Comparison of ENCODE assay signal across 17 cellular contexts in genomic region chr4:168527560-168527959, GRCh38. TPM values are rescaled to one million over a fixed set of nuclear protein-coding genes. Genes with fewer than 3 reads are reported as not detected.
DNase-seq lines count a peak whose midpoint lies in the region; ATAC-seq and TF ChIP-seq lines count a peak whose summit lies in the region.
"Had no signal": no experiment of that assay in that cellular context is flagged by ENCODE, and none has a peak within 500 bp of the region (broad histone marks: within the 10 kb centered on the region; RNA-seq: fewer than 3 reads in every experiment).

No MANE protein-coding gene starts in this region.

- H3K27me3 ChIP-seq in A673 (replicated peaks; ENCODE audit: insufficient read depth, low read depth, low read length, poor library complexity), result peaks cover 23% of the 10 kb centered on the region

- H3K9me3 ChIP-seq in A673 (ENCODE audit: low read depth, low read length, poor library complexity, severe bottlenecking), result no peaks in the 10 kb centered on the region
- no peaks in the 10 kb centered on the region for H3K9me3 ChIP-seq in T-helper 17 cell (ENCODE audit: control insufficient read depth, low read length, poor library complexity, severe bottlenecking)
- H3K9me3 ChIP-seq: Caco-2 had no signal

- no peak overlapping the region for H3K27ac ChIP-seq in A673 (ENCODE audit: low read depth, low read length, poor library complexity, severe bottlenecking)

- peaks cover 41% of the 10 kb centered on the region for H3K27me3 Mint-ChIP-seq in T-helper 17 cell
- H3K27me3 Mint-ChIP-seq in osteocyte (ENCODE audit: unreplicated experiment), result no peaks in the 10 kb centered on the region

- H3K4me3 ChIP-seq in A673 (ENCODE audit: low read depth, low read length, poor library complexity, severe bottlenecking), result no peak overlapping the region

- DNase-seq in A673 (ENCODE audit: low spot score), result peak; percentile 36
- DNase-seq in HK-2 (ENCODE audit: unreplicated experiment), result peak; percentile 18
- DNase-seq in T-helper 17 cell, result no peak
- DNase-seq in osteocyte (ENCODE audit: extremely low spot score, unreplicated experiment), result no peak
- no peak for DNase-seq in SKM-1 treated with dmso at 0.1 percent for 144 hours (lab: John Stamatoyannopoulos, UW; ENCODE audit: unreplicated experiment)
- no peak for DNase-seq in HuH-7.5 (ENCODE audit: low spot score)
- DNase-seq in activated CD4-positive, alpha-beta T cell treated with anti-CD3 and anti-CD28 coated beads, Interleukin-2, amount 50 U/mL, for 4 hours, result no peak
- DNase-seq: AML-193, Caco-2, DMS79 treated with DMSO at 0.1 percent for 48 hours, GF-D8, NCI-H1048, NCI-H146, NCI-H2107, NCI-H69 had no signal

- H3K36me3 Mint-ChIP-seq in T-helper 17 cell (ENCODE audit: low read depth) (peaks cover 2% of the 10 kb centered on the region), osteocyte (ENCODE audit: unreplicated experiment) (no peaks in the 10 kb centered on the region)

- intact Hi-C loops in A673 (cut with micrococcal nuclease; ENCODE audit: unreplicated experiment), result no loop called here

- H3K4me1 Mint-ChIP-seq in T-helper 17 cell, result no peaks in the 10 kb centered on the region
- peaks cover 41% of the 10 kb centered on the region for H3K4me1 Mint-ChIP-seq in osteocyte (ENCODE audit: unreplicated experiment)

- POLR2A ChIA-PET in A673 (lab: Charles Lee; ENCODE audit: low non-redundant PET), result no interaction called here

- peak overlapping the region; percentile 67 for H3K4me3 Mint-ChIP-seq in T-helper 17 cell
- H3K4me3 Mint-ChIP-seq in osteocyte (ENCODE audit: unreplicated experiment), result no peak overlapping the region

- H3K4me1 ChIP-seq in A673 (ENCODE audit: insufficient read depth, low read length, poor library complexity, severe bottlenecking), result no peaks in the 10 kb centered on the region
- H3K4me1 ChIP-seq: Caco-2 had no signal

- ATAC-seq in T-helper 17 cell (no peak), HG02610 (IDR thresholded peaks at IDR 0.05; ENCODE audit: unreplicated experiment) (no peak)
- ATAC-seq: Right ventricle myocardium inferior had no signal

- no TSS peak for BruUV-seq in A673 (replicated peaks; lab: Mats Ljungman, UMichigan)

- no peaks in the 10 kb centered on the region for H3K36me3 ChIP-seq in A673 (ENCODE audit: insufficient read depth, low read length, poor library complexity, severe bottlenecking)

- H3K27ac Mint-ChIP-seq in T-helper 17 cell (no peak overlapping the region), osteocyte (ENCODE audit: unreplicated experiment) (peak overlapping the region; percentile 73)

- CTCF ChIA-PET in A673 (lab: Charles Lee), result no interaction called here

- H3K9me3 Mint-ChIP-seq in osteocyte (ENCODE audit: unreplicated experiment), result no peaks in the 10 kb centered on the region

- no peak for TF ChIP-seq CTCF in A673 (conservative IDR thresholded peaks at IDR 0.05; ENCODE audit: low read depth, low read length)
- TF ChIP-seq CTCF in osteocyte (IDR thresholded peaks at IDR 0.05), result no peak

RNA-seq across cellular contexts. Expression of gene PALLD, which starts 30.7 kb away (rescaled TPM):
- total RNA-seq in A673 (2021), result 44.1 and 58.7 TPM in 2 replicates
- under 1 TPM; 0.26 to 0.67 TPM for total RNA-seq in T-helper 17 cell
- 396 and 397 TPM in 2 replicates for total RNA-seq in osteocyte

RNA-seq across cellular contexts. Expression of gene DDX60L, which starts 47.3 kb away (rescaled TPM):
- 8.6 and 9.8 TPM in 2 replicates for total RNA-seq in A673 (2021)
- 10 to 100 TPM; 42.2 to 45.3 TPM for total RNA-seq in T-helper 17 cell
- total RNA-seq in osteocyte, result 7.1 and 7.6 TPM in 2 replicates

Comparison
In these comparisons a context has a peak if more than half of its experiments do, and no peak if none do; other contexts are left out.
1. DNase-seq: peak in A673 (single experiment) and HK-2 (single experiment); none in T-helper 17 cell (0 of 3), osteocyte (single experiment), SKM-1 treated with dmso at 0.1 percent for 144 hours (single experiment), HuH-7.5 (single experiment) and activated CD4-positive, alpha-beta T cell treated with anti-CD3 and anti-CD28 coated beads, Interleukin-2, amount 50 U/mL, for 4 hours (0 of 2).
2. RNA of gene PALLD, which starts 30.7 kb away (total RNA-seq): 396 to 397 TPM in osteocyte and 44.1 to 58.7 TPM in A673; 0.26 to 0.67 TPM in T-helper 17 cell; every median in the first group is over 10 times any median in the second.